ENCODE assay signal across 9 cellular contexts in genomic region chr21:25862596-25862995, GRCh38.
A peak's percentile ranks its signal among the peaks of the same experiment; 100 is the strongest.
DNase-seq lines count a peak whose midpoint lies in the region; ATAC-seq, FAIRE-seq and TF ChIP-seq lines count a peak whose summit lies in the region.
"Had no signal": no experiment of that assay in that cellular context is flagged by ENCODE, and none has a peak within 500 bp of the region (broad histone marks: within the 10 kb centered on the region; RNA-seq: fewer than 3 reads in every experiment).

No MANE protein-coding gene starts in this region.

- no peak overlapping the region for H3K27ac Mint-ChIP-seq in CD14-positive monocyte
- no peak overlapping the region for H3K27ac Mint-ChIP-seq in activated CD4-positive, alpha-beta memory T cell treated with anti-CD3 and anti-CD28 coated beads for 36 hours
- H3K27ac Mint-ChIP-seq: T-cell had no signal

- no peak overlapping the region for H3K4me3 ChIP-seq in left lung

- H3K9me3 Mint-ChIP-seq in CD14-positive monocyte = no peaks in the 10 kb centered on the region
- no peaks in the 10 kb centered on the region for H3K9me3 Mint-ChIP-seq in activated CD4-positive, alpha-beta memory T cell treated with anti-CD3 and anti-CD28 coated beads for 36 hours
- H3K9me3 Mint-ChIP-seq: T-cell had no signal

- H3K36me3 Mint-ChIP-seq in CD14-positive monocyte = no peaks in the 10 kb centered on the region
- no peaks in the 10 kb centered on the region for H3K36me3 Mint-ChIP-seq in activated CD4-positive, alpha-beta memory T cell treated with anti-CD3 and anti-CD28 coated beads for 36 hours
- H3K36me3 Mint-ChIP-seq: T-cell had no signal

- TF ChIP-seq CTCF in CD14-positive monocyte (IDR thresholded peaks at IDR 0.05) (peak; percentile 86), left lung (IDR thresholded peaks at IDR 0.05) (peak; percentile 53 to 55)

- no peaks in the 10 kb centered on the region for H3K4me1 ChIP-seq in left lung

- FAIRE-seq in GM12891 (lab: Jason Lieb, UNC) (no peak), HTR-8/SVneo (lab: Jason Lieb, UNC) (no peak)

- H3K27me3 ChIP-seq in left lung = no peaks in the 10 kb centered on the region

- no peaks in the 10 kb centered on the region for H3K4me1 Mint-ChIP-seq in CD14-positive monocyte
- no peaks in the 10 kb centered on the region for H3K4me1 Mint-ChIP-seq in activated CD4-positive, alpha-beta memory T cell treated with anti-CD3 and anti-CD28 coated beads for 36 hours (ENCODE audit: low read depth)

- peak; percentile 27 for ATAC-seq in left lung
- no peak for ATAC-seq in GM18517 (IDR thresholded peaks at IDR 0.05; ENCODE audit: unreplicated experiment)

- intact Hi-C loops in CD14-positive monocyte (cut with micrococcal nuclease) (loop anchor here in 1 of 2 donors (10.0 kb wide), 1 partner anchor 248 kb away; no protein-coding TSS in a partner anchor), left lung (cut with DNase I) (no loop called here)
- intact Hi-C loops in activated CD4-positive, alpha-beta memory T cell treated with anti-CD3 and anti-CD28 coated beads for 36 hours (cut with micrococcal nuclease) = loop anchor here (1.0 kb wide), 2 partner anchors 72 to 254 kb away; no protein-coding TSS in a partner anchor

- CTCF ChIA-PET in activated CD4-positive, alpha-beta memory T cell treated with anti-CD3 and anti-CD28 coated beads for 36 hours (lab: Charles Lee) = interaction anchor here (0.5 to 2.6 kb wide), 12 partner anchors 11 to 511 kb away, joined by 3 to 18 read pairs (median 4); no protein-coding TSS in a partner anchor

- no peaks in the 10 kb centered on the region for H3K9me3 ChIP-seq in left lung

- POLR2A ChIA-PET in activated CD4-positive, alpha-beta memory T cell treated with anti-CD3 and anti-CD28 coated beads for 36 hours (lab: Charles Lee) = no interaction called here

- H3K36me3 ChIP-seq in left lung = no peaks in the 10 kb centered on the region

- no peak overlapping the region for H3K4me3 Mint-ChIP-seq in CD14-positive monocyte
- no peak overlapping the region for H3K4me3 Mint-ChIP-seq in activated CD4-positive, alpha-beta memory T cell treated with anti-CD3 and anti-CD28 coated beads for 36 hours
- H3K4me3 Mint-ChIP-seq: T-cell had no signal

- DNase-seq in CD14-positive monocyte (ENCODE audit: low spot score) (no peak), GM12891 (ENCODE audit: insufficient read length, low spot score) (no peak), HTR-8/SVneo (ENCODE audit: insufficient read length, low spot score) (peak; percentile 14), left lung (no peak), COLO829 (ENCODE audit: low spot score) (no peak), mucosa of gallbladder (ENCODE audit: low spot score) (no peak)
- DNase-seq in activated CD4-positive, alpha-beta memory T cell treated with anti-CD3 and anti-CD28 coated beads for 36 hours = peak; percentile 36

- H3K27me3 Mint-ChIP-seq in CD14-positive monocyte (ENCODE audit: low read depth in 3 of 3) = peaks cover 0 to 5% (median 0%) of the 10 kb centered on the region in 3 donors
- H3K27me3 Mint-ChIP-seq in activated CD4-positive, alpha-beta memory T cell treated with anti-CD3 and anti-CD28 coated beads for 36 hours = peaks cover 3% of the 10 kb centered on the region
- H3K27me3 Mint-ChIP-seq: T-cell had no signal

- TF ChIP-seq POLR2A in GM12891 (IDR thresholded peaks at IDR 0.05; ENCODE audit: low read depth, low read length) = no peak

- no peak overlapping the region for H3K27ac ChIP-seq in left lung

TF ChIP-seq in GM12891, 5 proteins besides CTCF, POLR2A, EP300 and RAD21:
- peak; percentile 35 for TF ChIP-seq SPI1 (IDR thresholded peaks at IDR 0.05; ENCODE audit: low read depth, low read length)
- TF ChIP-seq POU2F2 (IDR thresholded peaks at IDR 0.05; ENCODE audit: low read depth, low read length) = no peak
- TF ChIP-seq TAF1 (IDR thresholded peaks at IDR 0.05; ENCODE audit: low read depth, low read length) = no peak
- TF ChIP-seq PAX5 (IDR thresholded peaks at IDR 0.05; ENCODE audit: insufficient read depth, low read length, severe bottlenecking) = no peak
- TF ChIP-seq POLR2AphosphoS5 (IDR thresholded peaks at IDR 0.05; ENCODE audit: low read depth, low read length) = no peak

Comparison
In these comparisons a context has a peak if more than half of its experiments do, and no peak if none do; other contexts are left out.
1. DNase-seq: peak in HTR-8/SVneo (single experiment) and activated CD4-positive, alpha-beta memory T cell treated with anti-CD3 and anti-CD28 coated beads for 36 hours (single experiment); none in CD14-positive monocyte (single experiment), GM12891 (single experiment), left lung (0 of 2), COLO829 (single experiment) and mucosa of gallbladder (single experiment).